8 cellular contexts compared by ENCODE assay signal in the genomic region with DNA sequence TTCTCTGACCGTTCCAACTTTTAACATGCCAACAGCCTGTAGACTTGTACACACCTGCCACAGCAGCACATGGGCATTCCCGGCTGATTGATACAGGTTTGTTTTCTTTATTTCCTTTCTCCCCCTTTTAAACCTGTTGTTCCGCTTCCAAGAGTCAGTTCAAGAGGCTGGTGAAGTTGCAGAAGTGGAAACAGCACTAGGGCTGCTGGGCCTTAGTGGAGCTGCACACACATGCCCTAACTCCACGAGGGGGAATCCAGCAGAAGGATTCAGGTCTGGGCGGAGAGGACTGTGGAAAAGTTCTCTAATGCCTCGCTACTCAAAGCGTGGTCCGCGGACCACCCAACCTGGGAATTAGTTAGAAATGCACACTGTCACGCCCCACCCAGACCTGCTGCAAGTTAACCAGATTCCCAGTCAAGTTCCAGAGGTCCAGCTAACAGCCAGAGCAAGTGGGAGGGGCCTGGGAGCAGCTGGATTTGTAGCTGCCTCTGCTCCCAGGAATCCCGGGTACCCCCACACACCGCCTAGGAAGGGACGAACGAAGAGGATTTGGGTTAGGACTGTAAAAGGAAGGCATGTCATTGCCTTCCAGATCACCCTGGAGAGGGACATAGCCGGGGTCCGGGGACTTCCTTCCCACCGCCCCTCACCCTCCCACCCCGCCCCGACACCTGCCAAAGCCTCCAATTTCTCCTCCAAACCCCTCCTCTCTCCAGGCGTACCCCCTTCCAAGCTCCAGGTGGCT. TPM values are rescaled to one million over a fixed set of nuclear protein-coding genes. Genes with fewer than 3 reads are reported as not detected.
A peak's percentile ranks its signal among the peaks of the same experiment; 100 is the strongest.
DNase-seq lines count a peak whose midpoint lies in the region; ATAC-seq and TF ChIP-seq lines count a peak whose summit lies in the region.

No MANE protein-coding gene starts in this region.

- H3K27ac ChIP-seq in prostate gland, result peak overlapping the region; percentile 52 to 53

- H3K4me3 ChIP-seq in prostate gland, result peak overlapping the region; percentile 43 to 47

- peaks cover 8% of the 10 kb centered on the region for H3K36me3 Mint-ChIP-seq in activated naive CD8-positive, alpha-beta T cell treated with anti-CD3 and anti-CD28 coated beads, Interleukin-2, amount 50 U/mL, for 24 hours (ENCODE audit: low read depth)

- peak overlapping the region; percentile 97 for H3K4me3 Mint-ChIP-seq in activated naive CD8-positive, alpha-beta T cell treated with anti-CD3 and anti-CD28 coated beads, Interleukin-2, amount 50 U/mL, for 24 hours

- no peaks in the 10 kb centered on the region for H3K27me3 Mint-ChIP-seq in activated naive CD8-positive, alpha-beta T cell treated with anti-CD3 and anti-CD28 coated beads, Interleukin-2, amount 50 U/mL, for 24 hours

- peak; percentile 30 for DNase-seq in DMS 273 treated with DMSO at 0.1 percent for 48 hours (lab: John Stamatoyannopoulos, UW)
- DNase-seq in NAMALWA (ENCODE audit: low spot score), result peak; percentile 19
- DNase-seq in activated naive CD8-positive, alpha-beta T cell treated with anti-CD3 and anti-CD28 coated beads, Interleukin-2, amount 50 U/mL, for 24 hours, result no peak
- peak; percentile 35 for DNase-seq in left ventricle myocardium superior
- DNase-seq in prostate gland (ENCODE audit: low spot score), result peak; percentile 38
- no peak for DNase-seq in NCI-H1048 (lab: John Stamatoyannopoulos, UW)

- 4% methylated on average over 20 of the region's 20 CpGs for WGBS in prostate gland

- peaks cover 17% of the 10 kb centered on the region for H3K4me1 Mint-ChIP-seq in activated naive CD8-positive, alpha-beta T cell treated with anti-CD3 and anti-CD28 coated beads, Interleukin-2, amount 50 U/mL, for 24 hours

- ATAC-seq in GM21515 (IDR thresholded peaks at IDR 0.05; ENCODE audit: unreplicated experiment) (peak; percentile 20), left ventricle myocardium superior (peak; percentile 52), GM18867 (IDR thresholded peaks at IDR 0.05; ENCODE audit: unreplicated experiment) (no peak)
- no peak for ATAC-seq in activated naive CD8-positive, alpha-beta T cell treated with anti-CD3 and anti-CD28 coated beads, Interleukin-2, amount 50 U/mL, for 24 hours

- peaks cover 3% of the 10 kb centered on the region for H3K4me1 ChIP-seq in prostate gland (replicated peaks)

- peak overlapping the region; percentile 98 for H3K27ac Mint-ChIP-seq in activated naive CD8-positive, alpha-beta T cell treated with anti-CD3 and anti-CD28 coated beads, Interleukin-2, amount 50 U/mL, for 24 hours

- no peaks in the 10 kb centered on the region for H3K9me3 Mint-ChIP-seq in activated naive CD8-positive, alpha-beta T cell treated with anti-CD3 and anti-CD28 coated beads, Interleukin-2, amount 50 U/mL, for 24 hours

- no peaks in the 10 kb centered on the region for H3K36me3 ChIP-seq in prostate gland

- intact Hi-C loops in left ventricle myocardium superior (cut with micrococcal nuclease), result no loop called here
- intact Hi-C loops in prostate gland (cut with DNase I), result loop anchor here (5.0 kb wide), 1 partner anchor 110 kb away; no protein-coding TSS in a partner anchor

- H3K27me3 ChIP-seq in prostate gland (replicated peaks; ENCODE audit: insufficient read depth), result no peaks in the 10 kb centered on the region

- TF ChIP-seq POLR2A in prostate gland (IDR thresholded peaks at IDR 0.05), result no peak

- TF ChIP-seq CTCF in prostate gland (IDR thresholded peaks at IDR 0.05), result no peak

- no peaks in the 10 kb centered on the region for H3K9me3 ChIP-seq in prostate gland

RNA-seq across cellular contexts. Expression of gene SLC39A11, which starts 0.5 kb away (rescaled TPM):
- 5.4 TPM for total RNA-seq in left ventricle myocardium superior
- total RNA-seq in prostate gland, result 10 to 100 TPM; 15.1 to 29.7 TPM

Comparison
In these comparisons a context has a peak if more than half of its experiments do, and no peak if none do; other contexts are left out.
1. DNase-seq: peak in DMS 273 treated with DMSO at 0.1 percent for 48 hours (single experiment), NAMALWA (single experiment), left ventricle myocardium superior (single experiment) and prostate gland (single experiment); none in activated naive CD8-positive, alpha-beta T cell treated with anti-CD3 and anti-CD28 coated beads, Interleukin-2, amount 50 U/mL, for 24 hours (single experiment) and NCI-H1048 (single experiment).
2. ATAC-seq: peak in GM21515 (single experiment) and left ventricle myocardium superior (single experiment); none in activated naive CD8-positive, alpha-beta T cell treated with anti-CD3 and anti-CD28 coated beads, Interleukin-2, amount 50 U/mL, for 24 hours (single experiment) and GM18867 (single experiment).